Comparison of ENCODE assay signal across 10 cellular contexts in the genomic region with DNA sequence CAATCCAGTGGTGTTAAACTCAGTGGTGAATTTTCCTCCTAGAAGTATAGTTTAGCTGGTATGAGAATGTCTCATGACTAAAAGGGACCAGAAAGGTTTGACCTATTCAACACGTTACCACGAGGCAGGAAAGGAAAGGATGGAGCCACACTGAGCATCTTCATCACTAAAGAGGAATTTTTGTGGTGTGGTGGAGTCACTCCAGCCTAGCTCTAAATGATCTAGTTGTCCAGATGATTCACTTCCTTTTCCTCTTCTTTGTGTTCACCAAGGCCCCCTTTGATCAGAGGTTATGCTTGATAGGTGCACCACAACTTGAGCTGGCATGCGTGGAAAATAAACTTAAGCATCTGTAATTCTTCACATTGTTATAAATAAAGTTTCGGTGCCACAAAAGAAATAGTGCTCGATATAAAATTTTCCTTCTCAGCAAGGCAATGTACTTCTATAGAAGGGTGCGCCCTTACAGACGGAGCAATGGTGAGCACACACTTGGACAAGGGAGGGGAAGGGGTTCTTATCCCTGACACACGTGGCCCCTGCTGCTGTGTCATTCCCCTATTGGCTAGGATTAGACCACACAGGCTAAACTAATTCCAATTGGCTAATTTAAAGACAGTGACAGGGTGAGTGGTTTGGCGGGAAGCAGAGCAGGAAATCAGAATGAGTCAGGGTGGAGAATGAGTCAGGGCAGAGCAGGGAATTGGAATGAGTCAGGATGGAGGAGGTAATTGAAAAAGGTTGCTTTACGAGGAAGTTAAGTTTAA.
A peak's percentile ranks its signal among the peaks of the same experiment; 100 is the strongest.
DNase-seq lines count a peak whose midpoint lies in the region; TF ChIP-seq lines count a peak whose summit lies in the region.
"Had no signal": no experiment of that assay in that cellular context is flagged by ENCODE, and none has a peak within 500 bp of the region (broad histone marks: within the 10 kb centered on the region; RNA-seq: fewer than 3 reads in every experiment).

No MANE protein-coding gene starts in this region.

- H3K4me3 ChIP-seq in mammary epithelial cell (replicated peaks in 1 of 3; ENCODE audit: insufficient read depth in 1 of 3, low read depth in 2 of 3, low read length in 3 of 3): no peak overlapping the region
- no peak overlapping the region for H3K4me3 ChIP-seq in osteoblast (ENCODE audit: insufficient read depth, low read length)
- H3K4me3 ChIP-seq in WERI-Rb-1 (ENCODE audit: low read depth, low read length): no peak overlapping the region

- dilution Hi-C loops in mammary epithelial cell (cut with HindIII; ENCODE audit: low sequenced_read_pairs): no loop called here

- 10% methylated on average over 9 of the region's 10 CpGs for WGBS in mammary epithelial cell (ENCODE audit: low coverage, missing lambda C conversion rate)

- BruUV-seq in mammary epithelial cell (replicated peaks; lab: Mats Ljungman, UMichigan): no TSS peak

- H3K79me2 ChIP-seq in mammary epithelial cell (ENCODE audit: insufficient read depth, low read length) (no peaks in the 10 kb centered on the region), osteoblast (ENCODE audit: insufficient read depth, low read length) (no peaks in the 10 kb centered on the region)

- H3K4me2 ChIP-seq in mammary epithelial cell (ENCODE audit: insufficient read depth, low read depth, low read length) (peak overlapping the region; percentile 63), osteoblast (ENCODE audit: insufficient read depth, low read length) (peak overlapping the region; percentile 59)

- peaks cover 45% of the 10 kb centered on the region for H3K4me1 ChIP-seq in mammary epithelial cell (ENCODE audit: insufficient read depth, low read length)
- H3K4me1 ChIP-seq in osteoblast (ENCODE audit: insufficient read depth, low read length): peaks cover 37% of the 10 kb centered on the region

- no peak for TF ChIP-seq CTCF in mammary epithelial cell (conservative IDR thresholded peaks at IDR 0.05 in 1 of 2, IDR thresholded peaks at IDR 0.05 in 1 of 2; ENCODE audit: extremely low read depth in 1 of 2, insufficient read depth in 1 of 2, low read depth in 1 of 2, low read length in 2 of 2)
- no peak for TF ChIP-seq CTCF in osteoblast (IDR thresholded peaks at IDR 0.05; ENCODE audit: extremely low read depth, low read depth, low read length)
- TF ChIP-seq CTCF in WERI-Rb-1 (IDR thresholded peaks at IDR 0.05; ENCODE audit: low read depth, low read length): no peak

- peak overlapping the region; percentile 100 for H3K27ac ChIP-seq in mammary epithelial cell (ENCODE audit: insufficient read depth, low read depth, low read length)
- peak overlapping the region; percentile 100 for H3K27ac ChIP-seq in osteoblast (ENCODE audit: low read depth, low read length)
- H3K27ac ChIP-seq in WERI-Rb-1: no peak overlapping the region
- H3K27ac ChIP-seq: 22Rv1 had no signal

- in situ Hi-C loops in mammary epithelial cell (cut with MboI; ENCODE audit: low sequenced_read_pairs in 2 of 2): loop anchor here in 1 of 2 donors (25.0 kb wide), 2 partner anchors 240 to 965 kb away; a partner anchor contains a TSS

- H2AFZ ChIP-seq in mammary epithelial cell (ENCODE audit: low read depth, low read length) (peak overlapping the region; percentile 50), osteoblast (ENCODE audit: low read length) (no peak overlapping the region)

- CTCF ChIA-PET in mammary epithelial cell (lab: Charles Lee; ENCODE audit: low non-redundant PET): interaction anchor here (0.6 kb wide), 1 partner anchor 25 kb away, joined by 10 read pairs; no protein-coding TSS in a partner anchor

- H3K9ac ChIP-seq in mammary epithelial cell (ENCODE audit: insufficient read depth, low read length): peak overlapping the region; percentile 74

- H3K36me3 ChIP-seq in mammary epithelial cell (ENCODE audit: insufficient read depth, low read length): no peaks in the 10 kb centered on the region
- no peaks in the 10 kb centered on the region for H3K36me3 ChIP-seq in osteoblast (ENCODE audit: insufficient read depth, low read length)
- H3K36me3 ChIP-seq in WERI-Rb-1: no peaks in the 10 kb centered on the region

- H3K27me3 ChIP-seq in mammary epithelial cell (ENCODE audit: insufficient read depth, low read length): no peaks in the 10 kb centered on the region
- no peaks in the 10 kb centered on the region for H3K27me3 ChIP-seq in osteoblast (ENCODE audit: insufficient read depth, low read length)
- no peaks in the 10 kb centered on the region for H3K27me3 ChIP-seq in WERI-Rb-1 (ENCODE audit: insufficient read depth, low read depth, severe bottlenecking)

- intact Hi-C loops in mammary epithelial cell (cut with micrococcal nuclease): loop anchor here (1.0 to 10.0 kb wide), 4 partner anchors 47 to 1392 kb away; no protein-coding TSS in a partner anchor

- DNase-seq in DMS53 (lab: John Stamatoyannopoulos, UW): peak; percentile 1
- DNase-seq in DMS53 treated with DMSO at 0.1 percent for 48 hours (lab: John Stamatoyannopoulos, UW; ENCODE audit: unreplicated experiment): no peak
- DNase-seq in NOMO-1 treated with DMSO at 0.1 percent for 48 hours (lab: John Stamatoyannopoulos, UW; ENCODE audit: unreplicated experiment): peak; percentile 7
- peak; percentile 95 for DNase-seq in mammary epithelial cell
- DNase-seq in osteoblast (ENCODE audit: insufficient read length, low spot score, missing footprints): no peak
- no peak for DNase-seq in cerebellum (ENCODE audit: low spot score)
- DNase-seq in HUDEP-2 (lab: John Stamatoyannopoulos, UW; ENCODE audit: unreplicated experiment in 76 of 76): no peak
- no peak for DNase-seq in WERI-Rb-1
- DNase-seq: NCI-H526 had no signal

- H4K20me1 ChIP-seq in mammary epithelial cell (ENCODE audit: insufficient read depth, low read length) (no peaks in the 10 kb centered on the region), osteoblast (ENCODE audit: insufficient read depth, low read length) (no peaks in the 10 kb centered on the region)

- H3K9me3 ChIP-seq in mammary epithelial cell (replicated peaks; ENCODE audit: insufficient read depth, low read length) (no peaks in the 10 kb centered on the region), osteoblast (ENCODE audit: low read depth, low read length) (no peaks in the 10 kb centered on the region), WERI-Rb-1 (ENCODE audit: severe bottlenecking) (no peaks in the 10 kb centered on the region)

Comparison
In these comparisons a context has a peak if more than half of its experiments do, and no peak if none do; other contexts are left out.
1. DNase-seq: peak in DMS53 (single experiment), NOMO-1 treated with DMSO at 0.1 percent for 48 hours (single experiment) and mammary epithelial cell (single experiment); none in DMS53 treated with DMSO at 0.1 percent for 48 hours (single experiment), osteoblast (single experiment), cerebellum (single experiment), HUDEP-2 (0 of 76) and WERI-Rb-1 (single experiment).